ENCODE assay signal across 9 cellular contexts in the genomic region with DNA sequence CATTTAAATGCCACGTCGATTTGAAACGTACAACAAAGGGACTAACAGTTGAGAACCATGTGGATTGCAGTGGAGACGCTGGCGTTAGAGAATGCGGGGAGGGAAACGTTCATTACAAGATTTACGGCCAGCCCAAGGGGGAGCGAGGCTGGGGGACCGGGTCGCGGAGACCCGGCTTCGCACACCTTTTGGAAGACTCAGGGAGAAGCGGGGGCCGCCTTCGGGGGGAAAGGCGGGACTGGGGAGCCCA. TPM values are rescaled to one million over a fixed set of nuclear protein-coding genes. Genes with fewer than 3 reads are reported as not detected.
A peak's percentile ranks its signal among the peaks of the same experiment; 100 is the strongest.
DNase-seq lines count a peak whose midpoint lies in the region; ATAC-seq and TF ChIP-seq lines count a peak whose summit lies in the region.
"Had no signal": no experiment of that assay in that cellular context is flagged by ENCODE, and none has a peak within 500 bp of the region (broad histone marks: within the 10 kb centered on the region; RNA-seq: fewer than 3 reads in every experiment).

No MANE protein-coding gene starts in this region.

- peaks cover 10% of the 10 kb centered on the region; the same call in 1 of the 2 replicates for H3K27me3 ChIP-seq in MG63

- no peak for DNase-seq in MG63
- DNase-seq in choroid plexus epithelial cell (ENCODE audit: low read depth) = peak; percentile 8
- peak in 1 of 10 donors; percentile 75 for DNase-seq in naive thymus-derived CD8-positive, alpha-beta T cell
- DNase-seq in NCI-H510A (lab: John Stamatoyannopoulos, UW) = no peak
- DNase-seq in kidney tubule cell (ENCODE audit: low spot score) = no peak
- no peak for DNase-seq in T1000 (lab: John Stamatoyannopoulos, UW)
- no peak for DNase-seq in HEK293T (ENCODE audit: extremely low spot score)

- no peak for TF ChIP-seq CTCF in choroid plexus epithelial cell (conservative IDR thresholded peaks at IDR 0.05; ENCODE audit: low read depth, low read length)

- H3K27ac Mint-ChIP-seq in naive thymus-derived CD8-positive, alpha-beta T cell = peak overlapping the region in 7 of 10 donors; percentile 92 to 100 (median 99)

- peak overlapping the region; percentile 78 for H3K4me3 ChIP-seq in MG63
- peak overlapping the region; percentile 73 for H3K4me3 ChIP-seq in choroid plexus epithelial cell (ENCODE audit: low read depth, low read length)

- peak overlapping the region; percentile 85 to 98 (median 97) for H3K4me3 Mint-ChIP-seq in naive thymus-derived CD8-positive, alpha-beta T cell

- peak; percentile 24 for ATAC-seq in GM19328 (IDR thresholded peaks at IDR 0.05; ENCODE audit: unreplicated experiment)
- no peak for ATAC-seq in naive thymus-derived CD8-positive, alpha-beta T cell

- peaks cover 16 to 32% (median 26%) of the 10 kb centered on the region in 4 donors for H3K4me1 Mint-ChIP-seq in naive thymus-derived CD8-positive, alpha-beta T cell

- POLR2A ChIA-PET in naive thymus-derived CD8-positive, alpha-beta T cell (lab: Charles Lee) = interaction anchor here (0.6 to 2.1 kb wide), 27 partner anchors 10 to 546 kb away, joined by 3 to 9 read pairs (median 5); a partner anchor contains a TSS
- POLR2A ChIA-PET in HEK293T (lab: Yijun Ruan, JAX) = interaction anchor here (0.8 to 1.2 kb wide), 8 partner anchors 8 to 349 kb away, joined by 3 to 11 read pairs (median 4); a partner anchor contains a TSS

- no peaks in the 10 kb centered on the region for H3K9me3 ChIP-seq in MG63

- CTCF ChIA-PET in HEK293T (lab: Yijun Ruan, JAX) = interaction anchor here (0.6 kb wide), 1 partner anchor 10 kb away, joined by 4 read pairs; no protein-coding TSS in a partner anchor

- no peaks in the 10 kb centered on the region for H3K36me3 ChIP-seq in MG63

- no peaks in the 10 kb centered on the region for H3K36me3 Mint-ChIP-seq in naive thymus-derived CD8-positive, alpha-beta T cell

- no peaks in the 10 kb centered on the region for H3K27me3 Mint-ChIP-seq in naive thymus-derived CD8-positive, alpha-beta T cell

- no peaks in the 10 kb centered on the region for H3K9me3 Mint-ChIP-seq in naive thymus-derived CD8-positive, alpha-beta T cell

TF ChIP-seq in HEK293T, 16 proteins besides CTCF, POLR2A, EP300 and RAD21:
- no peak for TF ChIP-seq HDGF (IDR thresholded peaks at IDR 0.05; ENCODE audit: borderline replicate concordance)
- no peak for TF ChIP-seq ELF4 (IDR thresholded peaks at IDR 0.05)
- no peak for TF ChIP-seq TARDBP (IDR thresholded peaks at IDR 0.05)
- TF ChIP-seq LEF1 (IDR thresholded peaks at IDR 0.05; ENCODE audit: borderline replicate concordance) = no peak
- no peak for TF ChIP-seq FOXM1 (IDR thresholded peaks at IDR 0.05; ENCODE audit: borderline replicate concordance)
- no peak for TF ChIP-seq L3MBTL2 (conservative IDR thresholded peaks at IDR 0.05)
- TF ChIP-seq BHLHE40 (IDR thresholded peaks at IDR 0.05; ENCODE audit: borderline replicate concordance) = no peak

RNA-seq across cellular contexts. Expression of a gene that starts 20.8 kb away (rescaled TPM):
- not detected in 2 replicates for total RNA-seq in MG63 (2014; rRNA removed; shearing (Covaris generic); ENCODE audit: low replicate concordance)
- total RNA-seq in naive thymus-derived CD8-positive, alpha-beta T cell = not detected
- polyA plus RNA-seq in naive thymus-derived CD8-positive, alpha-beta T cell = not detected
- total RNA-seq: T-helper 2 cell treated with Interferon-gamma antibody and Interleukin-4, amounts not matched to agents 100 ng/mL and 5 ng/mL, for 36 hours had no signal

RNA-seq across cellular contexts. Expression of a gene that starts 48.8 kb away (rescaled TPM):
- total RNA-seq in MG63 (2014; rRNA removed; shearing (Covaris generic); ENCODE audit: low replicate concordance) = not detected in 2 replicates
- not detected for total RNA-seq in naive thymus-derived CD8-positive, alpha-beta T cell
- not detected for polyA plus RNA-seq in naive thymus-derived CD8-positive, alpha-beta T cell
- total RNA-seq: T-helper 2 cell treated with Interferon-gamma antibody and Interleukin-4, amounts not matched to agents 100 ng/mL and 5 ng/mL, for 36 hours had no signal
